20 cellular contexts compared by ENCODE assay signal in genomic region chr10:94357193-94357592, GRCh38.
"Had no signal": no experiment of that assay in that cellular context is flagged by ENCODE, and none has a peak within 500 bp of the region (broad histone marks: within the 10 kb centered on the region; RNA-seq: fewer than 3 reads in every experiment).

No MANE protein-coding gene starts in this region.

- DNase-seq: Karpas-422, KG1, MG63, NCI-H1092, NCI-H1105 treated with DMSO at 0.1 percent for 48 hours, NCI-H1417 treated with DMSO at 0.1 percent for 48 hours, NCI-H146, NCI-H1694 treated with DMSO at 0.1 percent for 48 hours, NCI-H1930, NCI-H2081, NCI-H2107, NCI-H2227 treated with DMSO at 0.1 percent for 48 hours, NCI-H524, NCI-H526 treated with DMSO at 0.1 percent for 48 hours, NCI-H748 treated with DMSO at 0.1 percent for 48 hours, Right ventricle myocardium superior, RPMI8226, SIG-M5 had no signal

- H3K27ac ChIP-seq: SK-N-MC had no signal

- H3K4me3 ChIP-seq: MG63, SJSA1, SK-N-MC had no signal

- H3K9me3 ChIP-seq: MG63 had no signal

- H3K27me3 ChIP-seq: MG63, SJSA1 had no signal
